21 cellular contexts compared by ENCODE assay signal in the genomic region with DNA sequence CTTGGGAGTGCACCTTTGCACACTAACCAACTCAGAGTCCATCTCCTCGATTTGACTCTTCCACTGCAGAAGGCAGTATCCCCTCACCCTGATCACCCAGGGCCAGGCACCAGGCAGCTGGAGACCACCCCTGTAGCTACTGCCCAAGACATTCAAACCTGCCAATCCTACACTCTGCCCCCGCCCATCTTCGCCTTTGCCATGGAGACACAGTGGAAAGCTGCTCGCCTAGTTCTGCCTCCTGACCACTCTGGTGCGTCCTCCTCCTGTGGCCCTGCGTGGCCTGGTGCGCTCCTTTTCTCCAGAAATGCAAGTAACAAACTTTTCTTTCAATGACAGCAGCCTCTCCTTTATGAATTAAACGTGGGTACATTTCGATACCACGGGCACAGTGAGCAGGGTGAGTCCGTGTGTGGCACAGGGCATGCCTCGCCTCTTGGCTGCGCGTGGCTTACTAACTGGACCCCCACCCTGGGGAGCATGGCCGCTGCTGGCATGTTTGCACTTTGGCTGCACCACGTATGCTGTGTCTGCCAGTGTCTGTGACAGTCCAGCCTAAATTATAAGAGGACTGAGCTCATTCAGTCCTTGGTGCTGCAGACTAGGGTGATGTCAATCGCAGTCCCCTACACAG. TPM values are rescaled to one million over a fixed set of nuclear protein-coding genes. Genes with fewer than 3 reads are reported as not detected.
DNase-seq lines count a peak whose midpoint lies in the region; ATAC-seq, FAIRE-seq and TF ChIP-seq lines count a peak whose summit lies in the region.
"Had no signal": no experiment of that assay in that cellular context is flagged by ENCODE, and none has a peak within 500 bp of the region (broad histone marks: within the 10 kb centered on the region; RNA-seq: fewer than 3 reads in every experiment).

No MANE protein-coding gene starts in this region.

- FAIRE-seq in frontal cortex (lab: Jason Lieb, UNC) = no peak
- FAIRE-seq: GM12878, HTR-8/SVneo had no signal

- ATAC-seq in left lobe of liver = no peak
- peak; percentile 25 for ATAC-seq in stimulated activated effector memory CD8-positive, alpha-beta T cell treated with anti-CD3 and anti-CD28 coated beads, Interleukin-12 subunit alpha, Interleukin-12 subunit beta, amount 100 ng/mL, for 72 hours
- no peak for ATAC-seq in HG03442 (IDR thresholded peaks at IDR 0.05; ENCODE audit: unreplicated experiment)
- ATAC-seq: Panc1 had no signal

- TF ChIP-seq CTCF in adrenal gland (IDR thresholded peaks at IDR 0.05) (no peak), Peyer's patch (IDR thresholded peaks at IDR 0.05) (no peak)

- peak overlapping the region; percentile 68 to 91 (median 73) for H3K27ac ChIP-seq in adrenal gland
- no peak overlapping the region for H3K27ac ChIP-seq in Peyer's patch
- H3K27ac ChIP-seq: KMS-11 had no signal

- DNase-seq in adrenal gland (peak in 1 of 7 donors; percentile 54), left lobe of liver (ENCODE audit: low spot score) (peak; percentile 33), frontal cortex (ENCODE audit: low spot score in 2 of 2) (no peak), Peyer's patch (no peak), NCI-H524 treated with DMSO at 0.1 percent for 48 hours (lab: John Stamatoyannopoulos, UW) (no peak)
- DNase-seq in stimulated activated effector memory CD8-positive, alpha-beta T cell treated with anti-CD3 and anti-CD28 coated beads, Interleukin-12 subunit alpha, Interleukin-12 subunit beta, amount 100 ng/mL, for 72 hours (ENCODE audit: low spot score in 2 of 2) = no peak
- DNase-seq: COR-L47, DMS 273 treated with DMSO at 0.1 percent for 48 hours, DND-41, NCI-H1105, NCI-H146, NCI-H2227 treated with DMSO at 0.1 percent for 48 hours, NCI-H510A, NCI-H748 treated with DMSO at 0.1 percent for 48 hours had no signal

- no peak overlapping the region for H3K27ac Mint-ChIP-seq in stimulated activated effector memory CD8-positive, alpha-beta T cell treated with anti-CD3 and anti-CD28 coated beads, Interleukin-12 subunit alpha, Interleukin-12 subunit beta, amount 100 ng/mL, for 72 hours
- H3K27ac Mint-ChIP-seq: CD4-positive, CD25-positive, alpha-beta regulatory T cell had no signal

- no peaks in the 10 kb centered on the region for H3K9me3 ChIP-seq in adrenal gland (replicated peaks in 1 of 3)
- H3K9me3 ChIP-seq in Peyer's patch = no peaks in the 10 kb centered on the region
- H3K9me3 ChIP-seq: HAP-1 had no signal

- H3K4me3 ChIP-seq in adrenal gland = no peak overlapping the region
- no peak overlapping the region for H3K4me3 ChIP-seq in Peyer's patch
- H3K4me3 ChIP-seq: GM12878, HAP-1 had no signal

- H3K4me3 Mint-ChIP-seq in stimulated activated effector memory CD8-positive, alpha-beta T cell treated with anti-CD3 and anti-CD28 coated beads, Interleukin-12 subunit alpha, Interleukin-12 subunit beta, amount 100 ng/mL, for 72 hours = no peak overlapping the region
- H3K4me3 Mint-ChIP-seq: CD4-positive, CD25-positive, alpha-beta regulatory T cell had no signal

- no peak for TF ChIP-seq POLR2A in adrenal gland (IDR thresholded peaks at IDR 0.05)
- no peak for TF ChIP-seq POLR2A in Peyer's patch (IDR thresholded peaks at IDR 0.05)

- intact Hi-C loops in adrenal gland (cut with DNase I) = no loop called here

- no peaks in the 10 kb centered on the region for H3K9me3 Mint-ChIP-seq in stimulated activated effector memory CD8-positive, alpha-beta T cell treated with anti-CD3 and anti-CD28 coated beads, Interleukin-12 subunit alpha, Interleukin-12 subunit beta, amount 100 ng/mL, for 72 hours
- H3K9me3 Mint-ChIP-seq: CD4-positive, CD25-positive, alpha-beta regulatory T cell had no signal

- H3K27me3 ChIP-seq in adrenal gland (no peaks in the 10 kb centered on the region), Peyer's patch (no peaks in the 10 kb centered on the region)

- peaks cover 6% of the 10 kb centered on the region for H3K36me3 Mint-ChIP-seq in stimulated activated effector memory CD8-positive, alpha-beta T cell treated with anti-CD3 and anti-CD28 coated beads, Interleukin-12 subunit alpha, Interleukin-12 subunit beta, amount 100 ng/mL, for 72 hours
- H3K36me3 Mint-ChIP-seq: CD4-positive, CD25-positive, alpha-beta regulatory T cell had no signal

- peaks cover 15% of the 10 kb centered on the region for H3K4me1 Mint-ChIP-seq in stimulated activated effector memory CD8-positive, alpha-beta T cell treated with anti-CD3 and anti-CD28 coated beads, Interleukin-12 subunit alpha, Interleukin-12 subunit beta, amount 100 ng/mL, for 72 hours

- H3K36me3 ChIP-seq in adrenal gland (replicated peaks in 1 of 2) (peaks cover 0 to 9% of the 10 kb centered on the region in 2 donors), Peyer's patch (no peaks in the 10 kb centered on the region)
- H3K36me3 ChIP-seq: HAP-1 had no signal

- H3K4me1 ChIP-seq in adrenal gland (replicated peaks in 1 of 2) (peaks cover 25 to 41% of the 10 kb centered on the region in 2 donors), Peyer's patch (no peaks in the 10 kb centered on the region)
- H3K4me1 ChIP-seq: HAP-1 had no signal

- 87 to 91% (median 89%) methylated on average over 17 of the region's 17 CpGs for WGBS in adrenal gland, 4 donors

RNA-seq across cellular contexts. Expression of a gene that starts 47.6 kb away (rescaled TPM):
- total RNA-seq in adrenal gland = 100 to 1,000 TPM in 1 of 8 donors, 10 to 100 TPM in 7; 30.5 to 110 (median 61.9) TPM
- polyA plus RNA-seq in adrenal gland = 10 to 100 TPM in 1 of 3 donors, 1 to 10 TPM in 2; 8.1 to 32.5 (median 8.4) TPM
- 0.68 TPM for total RNA-seq in left lobe of liver
- 47.3 TPM for total RNA-seq in frontal cortex
- total RNA-seq in Peyer's patch = 1 to 10 TPM in 2 of 4 donors, under 1 TPM in 2; 0.35 to 3.1 (median 1.6) TPM
- polyA plus RNA-seq: CD4-positive, CD25-positive, alpha-beta regulatory T cell had no signal

Comparison
In these comparisons a context has a peak if more than half of its experiments do, and no peak if none do; other contexts are left out.
1. H3K27ac ChIP-seq: peak in adrenal gland (5 of 5); none in Peyer's patch (0 of 4).
2. RNA of a gene that starts 47.6 kb away (total RNA-seq): 30.5 to 110 TPM in adrenal gland and 47.3 TPM in frontal cortex (single experiment); 0.35 to 3.1 TPM in Peyer's patch and 0.68 TPM in left lobe of liver (single experiment); every median in the first group is over 4 times any median in the second.